In the genomic region with DNA sequence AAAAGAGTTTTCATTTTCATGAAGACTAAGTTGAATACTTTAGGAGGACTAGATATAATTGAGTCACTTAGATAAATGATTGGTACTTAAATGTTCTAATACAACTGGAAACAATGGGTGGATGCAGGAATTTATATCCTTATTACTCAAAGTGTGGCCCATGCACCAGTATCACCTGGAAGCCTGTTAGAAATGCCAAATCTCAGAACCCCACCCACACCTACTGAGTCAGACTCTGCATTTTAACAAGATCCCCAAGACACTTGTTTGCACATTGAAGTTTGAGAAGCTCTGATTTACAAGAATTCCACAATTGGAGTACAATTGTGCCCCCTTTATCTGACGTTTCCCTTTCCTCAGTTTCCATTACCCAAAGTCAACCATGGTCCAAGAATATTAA, we compare ENCODE assay signal across 25 cellular contexts.
DNase-seq lines count a peak whose midpoint lies in the region; ATAC-seq, FAIRE-seq and TF ChIP-seq lines count a peak whose summit lies in the region.
"Had no signal": no experiment of that assay in that cellular context is flagged by ENCODE, and none has a peak within 500 bp of the region (broad histone marks: within the 10 kb centered on the region; RNA-seq: fewer than 3 reads in every experiment).

No MANE protein-coding gene starts in this region.

- dilution Hi-C loops in mammary epithelial cell (cut with HindIII; ENCODE audit: low sequenced_read_pairs), result no loop called here
- dilution Hi-C loops in keratinocyte (cut with MboI; ENCODE audit: extremely low pct_ligation_motif_present, low sequenced_read_pairs), result no loop called here

- POLR2A ChIA-PET in activated CD4-positive, alpha-beta T cell treated with anti-CD3 and anti-CD28 coated beads for 36 hours (lab: Charles Lee), result no interaction called here
- POLR2A ChIA-PET in MCF 10A (lab: Yijun Ruan, JAX), result interaction anchor here (1.0 to 1.2 kb wide), 2 partner anchors 8 to 204 kb away, joined by 3 read pairs; no protein-coding TSS in a partner anchor

- no peaks in the 10 kb centered on the region for H3K27me3 ChIP-seq in breast epithelium
- H3K27me3 ChIP-seq in mammary epithelial cell (ENCODE audit: insufficient read depth, low read length), result no peaks in the 10 kb centered on the region
- H3K27me3 ChIP-seq in keratinocyte (ENCODE audit: control insufficient read depth, extremely low read depth, insufficient read depth, low read length), result no peaks in the 10 kb centered on the region
- H3K27me3 ChIP-seq: BE2C; BLaER1 treated with 17β-estradiol and CSF1 and Interleukin-3, amounts not matched to agents 10 nM and 100 nM had no signal

- H3K4me1 Mint-ChIP-seq in activated CD4-positive, alpha-beta T cell treated with anti-CD3 and anti-CD28 coated beads for 36 hours, result peaks cover 24% of the 10 kb centered on the region
- H3K4me1 Mint-ChIP-seq in MCF 10A (ENCODE audit: insufficient read depth, unreplicated experiment), result peaks cover 34% of the 10 kb centered on the region

- TF ChIP-seq CTCF in MCF 10A (IDR thresholded peaks at IDR 0.05; ENCODE audit: unreplicated experiment) (no peak), breast epithelium (IDR thresholded peaks at IDR 0.05) (no peak), mammary epithelial cell (conservative IDR thresholded peaks at IDR 0.05 in 1 of 2, IDR thresholded peaks at IDR 0.05 in 1 of 2; ENCODE audit: extremely low read depth in 1 of 2, insufficient read depth in 1 of 2, low read depth in 1 of 2, low read length in 2 of 2) (no peak), keratinocyte (optimal IDR thresholded peaks at IDR 0.05 in 1 of 3, IDR thresholded peaks at IDR 0.05 in 1 of 3, conservative IDR thresholded peaks at IDR 0.05 in 1 of 3; ENCODE audit: extremely low read depth in 1 of 3, insufficient read depth in 2 of 3, low read length in 3 of 3) (no peak)

- TF ChIP-seq POLR2A in breast epithelium (IDR thresholded peaks at IDR 0.05), result no peak

- H3K27ac ChIP-seq in breast epithelium (no peak overlapping the region), mammary epithelial cell (ENCODE audit: insufficient read depth, low read depth, low read length) (no peak overlapping the region), keratinocyte (ENCODE audit: control insufficient read depth, insufficient read depth, low read length) (no peak overlapping the region)
- H3K27ac ChIP-seq: 22Rv1; BLaER1 treated with 17β-estradiol and CSF1 and Interleukin-3, amounts not matched to agents 10 nM and 100 nM; GM23248 had no signal

- intact Hi-C loops in activated CD4-positive, alpha-beta T cell treated with anti-CD3 and anti-CD28 coated beads for 36 hours (cut with DNase I, micrococcal nuclease), result no loop called here
- intact Hi-C loops in MCF 10A (cut with micrococcal nuclease) (no loop called here), breast epithelium (cut with DNase I; ENCODE audit: low total_unique reads) (loop anchor here (1.0 kb wide), 1 partner anchor 42 kb away; no protein-coding TSS in a partner anchor), mammary epithelial cell (cut with micrococcal nuclease) (no loop called here)

- no peaks in the 10 kb centered on the region for H3K9me1 ChIP-seq in keratinocyte (ENCODE audit: control insufficient read depth, extremely low read depth, insufficient read depth, low read length)

- no peaks in the 10 kb centered on the region for H3K4me1 ChIP-seq in breast epithelium
- H3K4me1 ChIP-seq in mammary epithelial cell (ENCODE audit: insufficient read depth, low read length), result peaks cover 26% of the 10 kb centered on the region
- H3K4me1 ChIP-seq in keratinocyte (ENCODE audit: control insufficient read depth, extremely low read depth, insufficient read depth, low read length), result peaks cover 32% of the 10 kb centered on the region
- H3K4me1 ChIP-seq: BE2C; BLaER1 treated with 17β-estradiol and CSF1 and Interleukin-3, amounts not matched to agents 10 nM and 100 nM had no signal

- H3K4me3 ChIP-seq in breast epithelium (no peak overlapping the region), mammary epithelial cell (replicated peaks in 1 of 3; ENCODE audit: insufficient read depth in 1 of 3, low read depth in 2 of 3, low read length in 3 of 3) (no peak overlapping the region), keratinocyte (ENCODE audit: control insufficient read depth in 2 of 3, extremely low read depth in 1 of 3, insufficient read depth in 2 of 3, low read depth in 1 of 3, low read length in 3 of 3) (no peak overlapping the region)
- H3K4me3 ChIP-seq: BLaER1 treated with 17β-estradiol and CSF1 and Interleukin-3, amounts not matched to agents 10 nM and 100 nM; GM12878; GM23248 had no signal

- peaks cover 16% of the 10 kb centered on the region for H3K27me3 Mint-ChIP-seq in activated CD4-positive, alpha-beta T cell treated with anti-CD3 and anti-CD28 coated beads for 36 hours
- H3K27me3 Mint-ChIP-seq in MCF 10A (ENCODE audit: insufficient read depth, unreplicated experiment), result no peaks in the 10 kb centered on the region

- H3K4me2 ChIP-seq in mammary epithelial cell (ENCODE audit: insufficient read depth, low read depth, low read length), result no peak overlapping the region
- no peak overlapping the region for H3K4me2 ChIP-seq in keratinocyte (ENCODE audit: control insufficient read depth, extremely low read depth, insufficient read depth, low read depth, low read length)
- H3K4me2 ChIP-seq: BLaER1 treated with 17β-estradiol and CSF1 and Interleukin-3, amounts not matched to agents 10 nM and 100 nM had no signal

- in situ Hi-C loops in mammary epithelial cell (cut with MboI; ENCODE audit: low sequenced_read_pairs in 2 of 2), result no loop called here

- H3K36me3 Mint-ChIP-seq in activated CD4-positive, alpha-beta T cell treated with anti-CD3 and anti-CD28 coated beads for 36 hours (ENCODE audit: low read depth), result peaks cover 6% of the 10 kb centered on the region
- no peaks in the 10 kb centered on the region for H3K36me3 Mint-ChIP-seq in MCF 10A (ENCODE audit: insufficient read depth, unreplicated experiment)

- H3K9ac ChIP-seq in mammary epithelial cell (ENCODE audit: insufficient read depth, low read length) (no peak overlapping the region), keratinocyte (ENCODE audit: control insufficient read depth, extremely low read depth, insufficient read depth, low read length) (no peak overlapping the region)
- H3K9ac ChIP-seq: BLaER1 treated with 17β-estradiol and CSF1 and Interleukin-3, amounts not matched to agents 10 nM and 100 nM; GM23248 had no signal

- H3K79me2 ChIP-seq in mammary epithelial cell (ENCODE audit: insufficient read depth, low read length) (no peaks in the 10 kb centered on the region), keratinocyte (ENCODE audit: control insufficient read depth, insufficient read depth, low read length) (no peaks in the 10 kb centered on the region)

- peak; percentile 79 for FAIRE-seq in keratinocyte (lab: Jason Lieb, UNC)
- FAIRE-seq: D721Med, GM12878, H1 had no signal

- H4K20me1 ChIP-seq in mammary epithelial cell (ENCODE audit: insufficient read depth, low read length) (no peaks in the 10 kb centered on the region), keratinocyte (ENCODE audit: control insufficient read depth, extremely low read depth, insufficient read depth, low read length) (no peaks in the 10 kb centered on the region)
- H4K20me1 ChIP-seq: BLaER1 treated with 17β-estradiol and CSF1 and Interleukin-3, amounts not matched to agents 10 nM and 100 nM had no signal

- peaks cover 9% of the 10 kb centered on the region for H3K9me3 Mint-ChIP-seq in activated CD4-positive, alpha-beta T cell treated with anti-CD3 and anti-CD28 coated beads for 36 hours (ENCODE audit: low read depth)
- H3K9me3 Mint-ChIP-seq in MCF 10A (ENCODE audit: unreplicated experiment), result no peaks in the 10 kb centered on the region

- H3K4me3 Mint-ChIP-seq in activated CD4-positive, alpha-beta T cell treated with anti-CD3 and anti-CD28 coated beads for 36 hours, result no peak overlapping the region
- no peak overlapping the region for H3K4me3 Mint-ChIP-seq in MCF 10A (ENCODE audit: unreplicated experiment)
- H3K4me3 Mint-ChIP-seq: CD14-positive monocyte; CD4-positive, alpha-beta T cell; CD8-positive, alpha-beta memory T cell had no signal

- no TSS peak for BruUV-seq in MCF 10A (replicated peaks; lab: Mats Ljungman, UMichigan)
- BruUV-seq in mammary epithelial cell (replicated peaks; lab: Mats Ljungman, UMichigan), result no TSS peak

- WGBS in mammary epithelial cell (ENCODE audit: low coverage, missing lambda C conversion rate), result 71% methylated on average over 1 of the region's 1 CpG

- H3K9me3 ChIP-seq in breast epithelium (no peaks in the 10 kb centered on the region), mammary epithelial cell (replicated peaks; ENCODE audit: insufficient read depth, low read length) (no peaks in the 10 kb centered on the region), keratinocyte (ENCODE audit: control insufficient read depth, low read depth, low read length) (no peaks in the 10 kb centered on the region)
- H3K9me3 ChIP-seq: BE2C had no signal

- DNase-seq in activated CD4-positive, alpha-beta T cell treated with anti-CD3 and anti-CD28 coated beads for 36 hours, result no peak
- DNase-seq in activated CD4-positive, alpha-beta T cell treated with anti-CD3 and anti-CD28 coated beads for 1 hour, result no peak
- no peak for DNase-seq in MCF 10A (ENCODE audit: unreplicated experiment)
- no peak for DNase-seq in breast epithelium (ENCODE audit: low spot score in 2 of 2)
- peak; percentile 56 for DNase-seq in mammary epithelial cell
- DNase-seq in keratinocyte (ENCODE audit: low read depth, low spot score), result no peak
- DNase-seq in AG08396 (ENCODE audit: low spot score), result no peak
- DNase-seq: AML-193; BE2C; CD4-positive, alpha-beta T cell; CD8-positive, alpha-beta memory T cell; DMS 273 treated with DMSO at 0.1 percent for 48 hours; DMS79; EL; GDM1; GM23248; H7; HCEC 1CT had no signal

- H2AFZ ChIP-seq in mammary epithelial cell (ENCODE audit: low read depth, low read length) (no peak overlapping the region), keratinocyte (ENCODE audit: control insufficient read depth, low read length) (no peak overlapping the region)
- H2AFZ ChIP-seq: GM23248 had no signal

- no peaks in the 10 kb centered on the region for H3K36me3 ChIP-seq in breast epithelium
- H3K36me3 ChIP-seq in mammary epithelial cell (ENCODE audit: insufficient read depth, low read length), result no peaks in the 10 kb centered on the region
- no peaks in the 10 kb centered on the region for H3K36me3 ChIP-seq in keratinocyte (ENCODE audit: control insufficient read depth in 2 of 2, extremely low read depth in 1 of 2, insufficient read depth in 2 of 2, low read length in 2 of 2)
- H3K36me3 ChIP-seq: BE2C had no signal

- peak; percentile 42 for ATAC-seq in activated CD4-positive, alpha-beta T cell treated with anti-CD3 and anti-CD28 coated beads for 36 hours
- no peak for ATAC-seq in GM18867 (IDR thresholded peaks at IDR 0.05; ENCODE audit: unreplicated experiment)
- ATAC-seq: GM12878 had no signal

- CTCF ChIA-PET in activated CD4-positive, alpha-beta T cell treated with anti-CD3 and anti-CD28 coated beads for 36 hours (lab: Charles Lee), result no interaction called here
- CTCF ChIA-PET in MCF 10A (lab: Yijun Ruan, JAX), result interaction anchor here (0.6 to 1.2 kb wide), 3 partner anchors 27 to 61 kb away, joined by 3 to 5 read pairs (median 3); no protein-coding TSS in a partner anchor
- CTCF ChIA-PET in mammary epithelial cell (lab: Charles Lee; ENCODE audit: low non-redundant PET), result no interaction called here

- peak overlapping the region; percentile 6 for H3K27ac Mint-ChIP-seq in activated CD4-positive, alpha-beta T cell treated with anti-CD3 and anti-CD28 coated beads for 36 hours
- H3K27ac Mint-ChIP-seq in MCF 10A (ENCODE audit: low read depth, unreplicated experiment), result peak overlapping the region; percentile 59
- H3K27ac Mint-ChIP-seq: CD14-positive monocyte; CD4-positive, alpha-beta T cell had no signal
